ENCODE assay signal across 7 cellular contexts in genomic region chr10:35995515-35995914, GRCh38.
"Had no signal": no experiment of that assay in that cellular context is flagged by ENCODE, and none has a peak within 500 bp of the region (broad histone marks: within the 10 kb centered on the region; RNA-seq: fewer than 3 reads in every experiment).

No MANE protein-coding gene starts in this region.

- H3K4me3 ChIP-seq: GM23248, K562 had no signal

- ATAC-seq: K562 had no signal

- DNase-seq: GM23248, H9, HCEC 1CT, IMR-90, KG1 had no signal

- H3K27ac ChIP-seq: GM23248 had no signal

- H3K9me3 Mint-ChIP-seq: H9 had no signal

- H3K9ac ChIP-seq: GM23248 had no signal

- H3K4me3 Mint-ChIP-seq: H9 had no signal

- H2AFZ ChIP-seq: GM23248 had no signal

- FAIRE-seq: HTR-8/SVneo, K562 had no signal
